In genomic region chr20:25399038-25399430, GRCh38 we compare ENCODE assay signal across 8 cellular contexts. TPM values are rescaled to one million over a fixed set of nuclear protein-coding genes. Genes with fewer than 3 reads are reported as not detected.
DNase-seq lines count a peak whose midpoint lies in the region; ATAC-seq, FAIRE-seq and TF ChIP-seq lines count a peak whose summit lies in the region.

No MANE protein-coding gene starts in this region.

- H3K36me3 ChIP-seq in SK-N-MC (ENCODE audit: insufficient read depth, low read length) = no peaks in the 10 kb centered on the region

- FAIRE-seq in GM12892 (lab: Jason Lieb, UNC) = no peak

- no peak for TF ChIP-seq POLR2A in GM12892 (IDR thresholded peaks at IDR 0.05; ENCODE audit: low read depth, low read length)

- H3K27ac ChIP-seq in SK-N-MC = peak overlapping the region; percentile 88

- ATAC-seq in GM21529 (IDR thresholded peaks at IDR 0.05; ENCODE audit: unreplicated experiment) (peak; percentile 56), HG02973 (IDR thresholded peaks at IDR 0.05; ENCODE audit: unreplicated experiment) (no peak)

- H3K4me3 ChIP-seq in SK-N-MC (peak overlapping the region; percentile 56), epithelial cell of proximal tubule (ENCODE audit: low read depth, low read length) (no peak overlapping the region)

- no peaks in the 10 kb centered on the region; the same call in 1 of the 2 replicates for H3K9me3 ChIP-seq in SK-N-MC (ENCODE audit: low read depth, low read length)

- peak; percentile 84 for DNase-seq in DMS 273 (lab: John Stamatoyannopoulos, UW; ENCODE audit: unreplicated experiment)
- DNase-seq in NCI-H1436 (lab: John Stamatoyannopoulos, UW) = peak; percentile 31
- DNase-seq in SK-N-MC (ENCODE audit: low read depth, low spot score) = peak; percentile 47
- DNase-seq in epithelial cell of proximal tubule (ENCODE audit: low read depth) = peak; percentile 58
- DNase-seq in middle frontal gyrus (ENCODE audit: extremely low spot score, low spot score) = peak; percentile 73
- DNase-seq in GM12892 (ENCODE audit: insufficient read length) = no peak

- H3K9ac ChIP-seq in SK-N-MC (ENCODE audit: insufficient read length) = peak overlapping the region; percentile 52

- TF ChIP-seq CTCF in epithelial cell of proximal tubule (conservative IDR thresholded peaks at IDR 0.05; ENCODE audit: low read depth, low read length) = peak; percentile 64

RNA-seq across cellular contexts. Expression of gene ABHD12, which starts 8.4 kb away (rescaled TPM):
- total RNA-seq in epithelial cell of proximal tubule = 60.3 and 79.3 TPM in 2 replicates
- polyA plus RNA-seq in GM12892 (2012; ENCODE audit: missing spikeins) = 29.1 TPM

RNA-seq across cellular contexts. Expression of gene GINS1, which starts 8.4 kb away (rescaled TPM):
- total RNA-seq in epithelial cell of proximal tubule = 34.9 and 44.1 TPM in 2 replicates
- 17.0 TPM for polyA plus RNA-seq in GM12892 (2012; ENCODE audit: missing spikeins)
